In the genomic region with DNA sequence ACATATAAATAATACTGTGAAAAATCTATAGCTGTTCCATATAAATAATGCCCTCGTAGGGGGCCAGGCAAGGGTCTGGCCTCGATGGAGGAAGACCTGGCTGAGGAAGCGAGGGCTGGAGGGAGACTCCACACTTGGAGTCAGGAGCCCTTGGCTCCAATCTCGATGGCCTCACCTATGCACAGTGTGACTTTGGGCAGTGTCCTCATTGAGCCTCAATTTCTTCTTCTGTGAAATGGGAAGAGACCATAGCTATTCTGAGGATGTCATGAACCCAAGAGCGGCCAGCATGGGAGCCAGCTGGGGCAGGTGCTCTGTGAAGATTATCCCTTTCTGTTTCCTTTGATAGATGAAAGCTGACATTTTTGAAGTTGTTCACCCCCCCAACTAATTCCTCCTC, we compare ENCODE assay signal across 22 cellular contexts.
"Had no signal": no experiment of that assay in that cellular context is flagged by ENCODE, and none has a peak within 500 bp of the region (broad histone marks: within the 10 kb centered on the region; RNA-seq: fewer than 3 reads in every experiment).

No MANE protein-coding gene starts in this region.

- H3K9ac ChIP-seq: SK-N-SH had no signal

- FAIRE-seq: RCC 7860 had no signal

- ATAC-seq: T-cell had no signal

- DNase-seq: Kasumi-1, KG1, MM.1S, NCI-H1048, NCI-H1105, NCI-H1417 treated with DMSO at 0.1 percent for 48 hours, NCI-H146, NCI-H1694 treated with DMSO at 0.1 percent for 48 hours, NCI-H1930, NCI-H2081, NCI-H2107, NCI-H226, NCI-H446, NCI-H510A, NCI-H526 treated with DMSO at 0.1 percent for 48 hours, NCI-H774, RPMI8226, SHP77, SK-N-SH, SW 1271, T-cell had no signal

- H3K4me2 ChIP-seq: SK-N-SH had no signal

- H3K9me3 ChIP-seq: SK-N-SH had no signal
